1 cellular context compared by ENCODE assay signal in genomic region chr18:56638232-56639093, GRCh38.
A peak's percentile ranks its signal among the peaks of the same experiment; 100 is the strongest.
TF ChIP-seq lines count a peak whose summit lies in the region.

Gene TXNL1 (minus strand): TSS chr18:56638592. CDS start chr18:56638440, 152 bp downstream.

TF ChIP-seq in HepG2, 621 proteins besides CTCF, POLR2A, EP300 and RAD21 (continued from another document and continues in another):
- TF ChIP-seq ZNF281 (CRISPR knock-in tag; IDR thresholded peaks at IDR 0.05; ENCODE audit: borderline replicate concordance) (peak; percentile 99), ZNF225 (CRISPR knock-in tag; IDR thresholded peaks at IDR 0.05) (no peak), KDM5A (IDR thresholded peaks at IDR 0.05; ENCODE audit: borderline replicate concordance, low read length) (peak; percentile 73; the same call in 1 of the 2 replicates), MAX (IDR thresholded peaks at IDR 0.05) (peak; percentile 59; the same call in 1 of the 2 replicates), SCMH1 (CRISPR knock-in tag; IDR thresholded peaks at IDR 0.05; ENCODE audit: borderline replicate concordance) (no peak), ZNF260 (CRISPR knock-in tag; IDR thresholded peaks at IDR 0.05; ENCODE audit: borderline replicate concordance, low read depth) (no peak), ZMYM2 (CRISPR knock-in tag; IDR thresholded peaks at IDR 0.05) (no peak), ZBTB2 (CRISPR knock-in tag; IDR thresholded peaks at IDR 0.05; ENCODE audit: low read depth) (peak; percentile 74; the same call in 1 of the 2 replicates), IKZF5 (CRISPR knock-in tag; IDR thresholded peaks at IDR 0.05) (no peak; the same call in 1 of the 2 replicates), PCBP1 (IDR thresholded peaks at IDR 0.05; ENCODE audit: borderline replicate concordance, low read depth, low read length) (peak; percentile 98), HMG20A (CRISPR knock-in tag; IDR thresholded peaks at IDR 0.05; ENCODE audit: borderline replicate concordance) (no peak), MXD4 (CRISPR knock-in tag; IDR thresholded peaks at IDR 0.05) (no peak), ZFP36L1 (CRISPR knock-in tag; IDR thresholded peaks at IDR 0.05) (peak; percentile 51; the same call in 1 of the 2 replicates), ZNF768 (CRISPR knock-in tag; IDR thresholded peaks at IDR 0.05) (peak; percentile 45), ARID5B (CRISPR knock-in tag; IDR thresholded peaks at IDR 0.05) (peak; percentile 36), ZNF709 (CRISPR knock-in tag; IDR thresholded peaks at IDR 0.05) (peak; percentile 41; the same call in 1 of the 2 replicates), HDAC6 (IDR thresholded peaks at IDR 0.05; ENCODE audit: low read depth, low read length) (no peak), ZNF292 (CRISPR knock-in tag; IDR thresholded peaks at IDR 0.05; ENCODE audit: borderline replicate concordance, low read depth) (no peak), ZFP41 (CRISPR knock-in tag; IDR thresholded peaks at IDR 0.05; ENCODE audit: borderline replicate concordance) (no peak), NFRKB (IDR thresholded peaks at IDR 0.05) (no peak), ZNF557 (CRISPR knock-in tag; IDR thresholded peaks at IDR 0.05) (no peak), U2AF2 (IDR thresholded peaks at IDR 0.05; ENCODE audit: low read depth, low read length) (no peak), IRX3 (CRISPR knock-in tag; IDR thresholded peaks at IDR 0.05; ENCODE audit: borderline replicate concordance, low read depth) (no peak; the same call in 1 of the 2 replicates), HMGXB4 (CRISPR knock-in tag; IDR thresholded peaks at IDR 0.05; ENCODE audit: borderline replicate concordance in 1 of 2, low read depth in 1 of 2) (peak in 1 of 2 experiments; percentile 46; a peak in 1 of 4 replicates), ZNF230 (CRISPR knock-in tag; IDR thresholded peaks at IDR 0.05) (no peak), SP5 (CRISPR knock-in tag; IDR thresholded peaks at IDR 0.05; ENCODE audit: borderline replicate concordance, low read depth) (0 out of 2 replicates have a peak, but pooled peaks have one; percentile 30), ZC3H4 (CRISPR knock-in tag; IDR thresholded peaks at IDR 0.05; ENCODE audit: borderline replicate concordance) (no peak), ZFP91 (CRISPR knock-in tag; IDR thresholded peaks at IDR 0.05; ENCODE audit: borderline replicate concordance) (peak; percentile 38; the same call in 1 of the 2 replicates), HNRNPK (IDR thresholded peaks at IDR 0.05; ENCODE audit: low read depth, low read length, poor library complexity, severe bottlenecking) (peak; percentile 98), ZNF572 (CRISPR knock-in tag; IDR thresholded peaks at IDR 0.05) (no peak), BORCS8-MEF2B (CRISPR knock-in tag; IDR thresholded peaks at IDR 0.05) (peak; percentile 83), ZNF460 (CRISPR knock-in tag; IDR thresholded peaks at IDR 0.05; ENCODE audit: borderline replicate concordance) (no peak), BRF2 (CRISPR knock-in tag; IDR thresholded peaks at IDR 0.05) (no peak), ZNF546 (CRISPR knock-in tag; conservative IDR thresholded peaks at IDR 0.05) (no peak), EEA1 (CRISPR knock-in tag; IDR thresholded peaks at IDR 0.05; ENCODE audit: borderline replicate concordance) (no peak), BCLAF1 (IDR thresholded peaks at IDR 0.05) (no peak), BATF2 (CRISPR knock-in tag; IDR thresholded peaks at IDR 0.05) (no peak), NFKBIZ (CRISPR knock-in tag; IDR thresholded peaks at IDR 0.05) (no peak), GRHL1 (CRISPR knock-in tag; conservative IDR thresholded peaks at IDR 0.05) (no peak), ZNF891 (CRISPR knock-in tag; IDR thresholded peaks at IDR 0.05) (no peak; the same call in 1 of the 2 replicates), ZKSCAN5 (CRISPR knock-in tag; IDR thresholded peaks at IDR 0.05) (no peak), POLR2G (IDR thresholded peaks at IDR 0.05; ENCODE audit: low read depth, low read length) (peak; percentile 88)
